In genomic region chr9:136399176-136400037, GRCh38 we compare ENCODE assay signal across 8 cellular contexts. TPM values are rescaled to one million over a fixed set of nuclear protein-coding genes. Genes with fewer than 3 reads are reported as not detected.
DNase-seq lines count a peak whose midpoint lies in the region; ATAC-seq and TF ChIP-seq lines count a peak whose summit lies in the region.

No MANE protein-coding gene starts in this region.

- H3K27ac Mint-ChIP-seq in activated naive CD8-positive, alpha-beta T cell treated with anti-CD3 and anti-CD28 coated beads, Interleukin-2, amount 50 U/mL, for 24 hours, result peak overlapping the region; percentile 89

- H3K27me3 Mint-ChIP-seq in activated naive CD8-positive, alpha-beta T cell treated with anti-CD3 and anti-CD28 coated beads, Interleukin-2, amount 50 U/mL, for 24 hours, result no peaks in the 10 kb centered on the region

- TF ChIP-seq POLR2A in spleen (IDR thresholded peaks at IDR 0.05), result no peak

- no peaks in the 10 kb centered on the region for H3K9me3 Mint-ChIP-seq in activated naive CD8-positive, alpha-beta T cell treated with anti-CD3 and anti-CD28 coated beads, Interleukin-2, amount 50 U/mL, for 24 hours

- H3K4me3 Mint-ChIP-seq in activated naive CD8-positive, alpha-beta T cell treated with anti-CD3 and anti-CD28 coated beads, Interleukin-2, amount 50 U/mL, for 24 hours, result peak overlapping the region; percentile 93

- H3K4me1 Mint-ChIP-seq in activated naive CD8-positive, alpha-beta T cell treated with anti-CD3 and anti-CD28 coated beads, Interleukin-2, amount 50 U/mL, for 24 hours, result peaks cover 39% of the 10 kb centered on the region

- H3K36me3 Mint-ChIP-seq in activated naive CD8-positive, alpha-beta T cell treated with anti-CD3 and anti-CD28 coated beads, Interleukin-2, amount 50 U/mL, for 24 hours (ENCODE audit: low read depth), result peaks cover 48% of the 10 kb centered on the region

- H3K9me3 ChIP-seq in HAP-1 (no peaks in the 10 kb centered on the region), iPS-18c (ENCODE audit: control insufficient read depth, insufficient read depth, low read length) (no peaks in the 10 kb centered on the region), spleen (no peaks in the 10 kb centered on the region)

- peak; percentile 8 for ATAC-seq in activated naive CD8-positive, alpha-beta T cell treated with anti-CD3 and anti-CD28 coated beads, Interleukin-2, amount 50 U/mL, for 24 hours
- no peak for ATAC-seq in GM18873 (IDR thresholded peaks at IDR 0.05; ENCODE audit: low FRiP score, unreplicated experiment)

- H3K27ac ChIP-seq in spleen, result peak overlapping the region in 6 of 8 donors; percentile 63 to 84 (median 74)

- intact Hi-C loops in spleen (cut with DNase I; ENCODE audit: low total_unique reads), result no loop called here

- TF ChIP-seq CTCF in spleen (IDR thresholded peaks at IDR 0.05 in 8 of 11, conservative IDR thresholded peaks at IDR 0.05 in 3 of 11), result no peak

- 1 to 3% (median 2%) methylated on average over 24 to 67 of the region's 67 CpGs for WGBS in spleen, 5 donors

- H3K36me3 ChIP-seq in HAP-1 (replicated peaks) (peaks cover 56% of the 10 kb centered on the region), spleen (peaks cover 0 to 62% (median 35%) of the 10 kb centered on the region in 6 donors)

- H3K27me3 ChIP-seq in HAP-1 (ENCODE audit: low read depth), result no peaks in the 10 kb centered on the region
- no peaks in the 10 kb centered on the region for H3K27me3 ChIP-seq in spleen (replicated peaks in 1 of 7)

- H3K4me1 ChIP-seq in HAP-1 (peaks cover 9% of the 10 kb centered on the region; the same call in 1 of the 2 replicates), spleen (peaks cover 24 to 55% (median 36%) of the 10 kb centered on the region in 6 donors)

- DNase-seq in EL, result peak; percentile 24
- peak in 1 of 2 experiments; percentile 36 for DNase-seq in HAP-1 (ENCODE audit: low spot score in 2 of 2)
- peak; percentile 27 for DNase-seq in OCI-M1 (lab: John Stamatoyannopoulos, UW)
- peak; percentile 44 for DNase-seq in activated naive CD8-positive, alpha-beta T cell treated with anti-CD3 and anti-CD28 coated beads, Interleukin-2, amount 50 U/mL, for 24 hours
- DNase-seq in spleen, result peak; percentile 87
- no peak for DNase-seq in NCI-H1092 (lab: John Stamatoyannopoulos, UW)

- in situ Hi-C loops in HAP-1 (cut with MboI; ENCODE audit: low sequenced_read_pairs), result no loop called here

- H3K4me3 ChIP-seq in HAP-1 (peak overlapping the region; percentile 82), iPS-18c (ENCODE audit: insufficient read depth, low read depth, low read length) (peak overlapping the region; percentile 87), spleen (peak overlapping the region; percentile 90 to 100 (median 99))

RNA-seq across cellular contexts. Expression of gene SNAPC4, which starts 0.6 kb away (rescaled TPM):
- 10 to 100 TPM in 4 of 7 donors, 1 to 10 TPM in 3; 6.4 to 14.5 (median 10.3) TPM for total RNA-seq in spleen
- polyA plus RNA-seq in spleen, result 10 to 100 TPM in 1 of 3 donors, 1 to 10 TPM in 2; 4.6 to 13.6 (median 9.4) TPM

RNA-seq across cellular contexts. Expression of gene ENTR1, which starts 11.0 kb away (rescaled TPM):
- 10 to 100 TPM; 38.5 to 67.4 (median 58.7) TPM for total RNA-seq in spleen
- polyA plus RNA-seq in spleen, result 10 to 100 TPM; 45.6 to 78.5 (median 70.1) TPM

RNA-seq across cellular contexts. Expression of gene PMPCA, which starts 11.1 kb away (rescaled TPM):
- 10 to 100 TPM; 36.8 to 55.1 (median 46.0) TPM for total RNA-seq in spleen
- 10 to 100 TPM; 38.6 to 56.2 (median 48.1) TPM for polyA plus RNA-seq in spleen

RNA-seq across cellular contexts. Expression of gene CARD9, which starts 25.9 kb away (rescaled TPM):
- 10 to 100 TPM; 11.6 to 25.5 (median 19.5) TPM for total RNA-seq in spleen
- polyA plus RNA-seq in spleen, result 10 to 100 TPM in 2 of 3 donors, 1 to 10 TPM in 1; 5.7 to 17.3 (median 16.1) TPM

RNA-seq across cellular contexts. Expression of gene DNLZ, which starts 35.9 kb away (rescaled TPM):
- total RNA-seq in spleen, result 10 to 100 TPM; 15.8 to 29.8 (median 22.7) TPM
- 10 to 100 TPM; 20.5 to 24.0 (median 22.0) TPM for polyA plus RNA-seq in spleen
